ENCODE assay signal across 8 cellular contexts in genomic region chr7:101099969-101100781, GRCh38. TPM values are rescaled to one million over a fixed set of nuclear protein-coding genes. Genes with fewer than 3 reads are reported as not detected.
DNase-seq lines count a peak whose midpoint lies in the region; ATAC-seq and TF ChIP-seq lines count a peak whose summit lies in the region.

No MANE protein-coding gene starts in this region.

- H3K36me3 ChIP-seq in endodermal cell (ENCODE audit: control insufficient read depth, insufficient read depth, low read length), result no peaks in the 10 kb centered on the region

- WGBS in endodermal cell (ENCODE audit: insufficient coverage in 1 of 2, insufficient read length in 1 of 2), 2 experiments, result 24 to 60% methylated on average over 5 to 26 of the region's 26 CpGs

- no peaks in the 10 kb centered on the region for H3K9me3 ChIP-seq in endodermal cell (ENCODE audit: control insufficient read depth, low read length)

- H3K4me3 Mint-ChIP-seq in endodermal cell, result no peak overlapping the region

- DNase-seq in EH (ENCODE audit: low read depth) (peak; percentile 100), NCI-H2107 (lab: John Stamatoyannopoulos, UW) (peak; percentile 57), endodermal cell (peak; percentile 95), medulla oblongata (ENCODE audit: extremely low spot score) (peak; percentile 94)
- DNase-seq in activated CD4-positive, alpha-beta T cell treated with anti-CD3 and anti-CD28 coated beads, Interleukin-2, amount 50 U/mL, for 24 hours (ENCODE audit: low read depth in 1 of 2, low spot score in 1 of 2), result peak; percentile 35 to 64
- DNase-seq in stimulated activated CD8-positive, alpha-beta memory T cell treated with anti-CD3 and anti-CD28 coated beads, Interleukin-12 subunit alpha, Interleukin-12 subunit beta, amount 100 ng/mL, for 4 hours (ENCODE audit: low read depth), result peak; percentile 39

- H3K36me3 Mint-ChIP-seq in endodermal cell (ENCODE audit: low read depth), result no peaks in the 10 kb centered on the region

- peak overlapping the region; percentile 66 for H3K27ac ChIP-seq in endodermal cell (ENCODE audit: low read depth, low read length)

- no peaks in the 10 kb centered on the region for H3K27me3 ChIP-seq in endodermal cell (ENCODE audit: control insufficient read depth, insufficient read depth, low read length, poor library complexity, severe bottlenecking)

- no peak overlapping the region for H3K4me3 ChIP-seq in endodermal cell (ENCODE audit: low read length)

- peak overlapping the region; percentile 31 for H3K27ac Mint-ChIP-seq in endodermal cell

- ATAC-seq in GM18520 (IDR thresholded peaks at IDR 0.05; ENCODE audit: unreplicated experiment) (no peak), HG03354 (IDR thresholded peaks at IDR 0.05; ENCODE audit: poor library complexity, severe bottlenecking, unreplicated experiment) (no peak)

- H3K27me3 Mint-ChIP-seq in endodermal cell (ENCODE audit: insufficient read depth), result peaks cover 4% of the 10 kb centered on the region

- H3K9ac ChIP-seq in endodermal cell (ENCODE audit: extremely low read depth, low read length, poor library complexity, severe bottlenecking), result no peak overlapping the region

- TF ChIP-seq CTCF in endodermal cell (conservative IDR thresholded peaks at IDR 0.05), result no peak

- H3K4me1 ChIP-seq in endodermal cell (ENCODE audit: control insufficient read depth, insufficient read depth, low read length), result no peaks in the 10 kb centered on the region

- H3K9me3 Mint-ChIP-seq in endodermal cell, result no peaks in the 10 kb centered on the region

- H3K4me1 Mint-ChIP-seq in endodermal cell, result peaks cover 13% of the 10 kb centered on the region

RNA-seq across cellular contexts. Expression of gene TRIM56, which starts 14.9 kb away (rescaled TPM):
- 10 to 100 TPM; 16.5 to 23.0 TPM for total RNA-seq in endodermal cell
- polyA plus RNA-seq in endodermal cell (2013, experiment 1 of 2), result 5.1 TPM
- 3.6 TPM for polyA plus RNA-seq in endodermal cell (2013, experiment 2 of 2)

RNA-seq across cellular contexts. Expression of gene SERPINE1, which starts 26.7 kb away (rescaled TPM):
- 1 to 10 TPM in 1 of 2 donors, under 1 TPM in 1; 0.89 to 4.9 TPM for total RNA-seq in endodermal cell
- polyA plus RNA-seq in endodermal cell (2013, experiment 1 of 2), result 6.6 TPM
- 8.2 TPM for polyA plus RNA-seq in endodermal cell (2013, experiment 2 of 2)

RNA-seq across cellular contexts. Expression of gene AP1S1, which starts 54.1 kb away (rescaled TPM):
- 10 to 100 TPM; 43.8 to 50.2 TPM for total RNA-seq in endodermal cell
- polyA plus RNA-seq in endodermal cell (2013, experiment 1 of 2), result 59.8 TPM
- 59.3 TPM for polyA plus RNA-seq in endodermal cell (2013, experiment 2 of 2)

Comparison
In these comparisons a context has a peak if more than half of its experiments do, and no peak if none do; other contexts are left out.
1. DNase-seq: peak in every context shown above with its lines; median percentile 100 in EH; 95 in endodermal cell; 94 in medulla oblongata; 57 in NCI-H2107; 50 in activated CD4-positive, alpha-beta T cell treated with anti-CD3 and anti-CD28 coated beads, Interleukin-2, amount 50 U/mL, for 24 hours; 39 in stimulated activated CD8-positive, alpha-beta memory T cell treated with anti-CD3 and anti-CD28 coated beads, Interleukin-12 subunit alpha, Interleukin-12 subunit beta, amount 100 ng/mL, for 4 hours.